Comparison of ENCODE assay signal across 24 cellular contexts in the genomic region with DNA sequence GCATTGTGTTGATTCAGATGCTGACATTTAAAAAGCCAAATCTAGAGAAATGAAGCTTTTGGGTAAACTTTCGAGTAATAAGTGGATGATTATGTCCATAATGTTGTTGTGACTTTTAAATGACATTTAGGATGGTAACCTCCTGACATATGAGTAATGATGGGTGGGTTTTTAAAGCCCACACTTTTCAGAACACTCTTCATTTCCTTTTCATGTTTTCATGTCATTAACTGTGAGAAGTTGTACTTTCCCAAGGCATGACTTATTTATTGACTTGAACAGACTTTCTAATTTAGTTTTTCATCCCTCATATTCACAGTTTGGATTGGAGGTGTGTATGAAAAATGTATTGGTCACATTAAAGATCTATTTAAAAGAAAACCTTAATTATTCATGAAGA. TPM values are rescaled to one million over a fixed set of nuclear protein-coding genes. Genes with fewer than 3 reads are reported as not detected.
DNase-seq lines count a peak whose midpoint lies in the region; ATAC-seq lines count a peak whose summit lies in the region.
"Had no signal": no experiment of that assay in that cellular context is flagged by ENCODE, and none has a peak within 500 bp of the region (broad histone marks: within the 10 kb centered on the region; RNA-seq: fewer than 3 reads in every experiment).

No MANE protein-coding gene starts in this region.

- DNase-seq in activated CD4-positive, alpha-beta T cell treated with anti-CD3 and anti-CD28 coated beads, Interleukin-2, amount 10 ng/mL, durations not matched to agents 24 days and 14 days = no peak
- DNase-seq in activated CD4-positive, alpha-beta T cell treated with anti-CD3 and anti-CD28 coated beads, Interleukin-2, amount 50 U/mL, for 1 hour = no peak
- DNase-seq in activated naive CD4-positive, alpha-beta T cell treated with anti-CD3 and anti-CD28 coated beads, Interleukin-2, amount 50 U/mL, for 72 hours (ENCODE audit: low spot score in 2 of 2) = no peak
- DNase-seq in activated naive CD4-positive, alpha-beta T cell treated with anti-CD3 and anti-CD28 coated beads for 36 hours = no peak
- DNase-seq in foreskin melanocyte (peak; percentile 3), HCEC 1CT (no peak), DMS53 (lab: John Stamatoyannopoulos, UW) (no peak)
- DNase-seq in effector memory CD8-positive, alpha-beta T cell = no peak
- DNase-seq: 8988T; Caco-2; CD4-positive, alpha-beta memory T cell; DMS 273 treated with DMSO at 0.1 percent for 48 hours; DND-41; GOT3; KG1; NCI-H1092; NCI-H1436; NCI-H1930; NCI-H510A; NCI-H748 treated with DMSO at 0.1 percent for 48 hours; NK-92 treated with Interleukin-12 subunit alpha and Interleukin-12 subunit beta, amount 100 ng/mL, for 24 hours; SIG-M5 had no signal

- intact Hi-C loops in activated CD4-positive, alpha-beta T cell treated with anti-CD3 and anti-CD28 coated beads, Interleukin-2, amount 10 ng/mL, durations not matched to agents 24 days and 14 days (cut with micrococcal nuclease) = loop anchor here (1.0 to 2.0 kb wide), 3 partner anchors 34 to 81 kb away; no protein-coding TSS in a partner anchor
- intact Hi-C loops in activated naive CD4-positive, alpha-beta T cell treated with anti-CD3 and anti-CD28 coated beads for 36 hours (cut with micrococcal nuclease) = loop anchor here (5.0 kb wide), 1 partner anchor 80 kb away; no protein-coding TSS in a partner anchor

- peak overlapping the region; percentile 90 for H3K27ac Mint-ChIP-seq in activated CD4-positive, alpha-beta T cell treated with anti-CD3 and anti-CD28 coated beads, Interleukin-2, amount 10 ng/mL, durations not matched to agents 24 days and 14 days
- H3K27ac Mint-ChIP-seq in activated naive CD4-positive, alpha-beta T cell treated with anti-CD3 and anti-CD28 coated beads, Interleukin-2, amount 50 U/mL, for 72 hours = peak overlapping the region in 1 of 2 donors; percentile 77
- H3K27ac Mint-ChIP-seq in activated naive CD4-positive, alpha-beta T cell treated with anti-CD3 and anti-CD28 coated beads for 36 hours = no peak overlapping the region
- no peak overlapping the region for H3K27ac Mint-ChIP-seq in effector memory CD8-positive, alpha-beta T cell
- H3K27ac Mint-ChIP-seq: CD4-positive, alpha-beta memory T cell had no signal

- peak overlapping the region; percentile 63 for H3K4me3 Mint-ChIP-seq in activated CD4-positive, alpha-beta T cell treated with anti-CD3 and anti-CD28 coated beads, Interleukin-2, amount 10 ng/mL, durations not matched to agents 24 days and 14 days
- no peak overlapping the region for H3K4me3 Mint-ChIP-seq in activated naive CD4-positive, alpha-beta T cell treated with anti-CD3 and anti-CD28 coated beads for 36 hours
- H3K4me3 Mint-ChIP-seq in effector memory CD8-positive, alpha-beta T cell = no peak overlapping the region
- H3K4me3 Mint-ChIP-seq: CD4-positive, alpha-beta memory T cell had no signal

- peaks cover 8% of the 10 kb centered on the region for H3K27me3 Mint-ChIP-seq in activated CD4-positive, alpha-beta T cell treated with anti-CD3 and anti-CD28 coated beads, Interleukin-2, amount 10 ng/mL, durations not matched to agents 24 days and 14 days
- H3K27me3 Mint-ChIP-seq in activated naive CD4-positive, alpha-beta T cell treated with anti-CD3 and anti-CD28 coated beads for 36 hours (ENCODE audit: low read depth) = peaks cover 9% of the 10 kb centered on the region
- peaks cover 16 to 22% of the 10 kb centered on the region in 2 donors for H3K27me3 Mint-ChIP-seq in effector memory CD8-positive, alpha-beta T cell

- CTCF ChIA-PET in activated naive CD4-positive, alpha-beta T cell treated with anti-CD3 and anti-CD28 coated beads for 36 hours (lab: Charles Lee) = no interaction called here

- ATAC-seq in activated naive CD4-positive, alpha-beta T cell treated with anti-CD3 and anti-CD28 coated beads, Interleukin-2, amount 50 U/mL, for 72 hours = peak; percentile 28 to 91
- ATAC-seq in effector memory CD8-positive, alpha-beta T cell (replicated peaks) = no peak
- ATAC-seq: HCT116, Panc1 had no signal

- H3K36me3 Mint-ChIP-seq in activated CD4-positive, alpha-beta T cell treated with anti-CD3 and anti-CD28 coated beads, Interleukin-2, amount 10 ng/mL, durations not matched to agents 24 days and 14 days (ENCODE audit: low read depth) = no peaks in the 10 kb centered on the region
- no peaks in the 10 kb centered on the region for H3K36me3 Mint-ChIP-seq in activated naive CD4-positive, alpha-beta T cell treated with anti-CD3 and anti-CD28 coated beads, Interleukin-2, amount 50 U/mL, for 72 hours
- H3K36me3 Mint-ChIP-seq in activated naive CD4-positive, alpha-beta T cell treated with anti-CD3 and anti-CD28 coated beads for 36 hours (ENCODE audit: low read depth) = no peaks in the 10 kb centered on the region
- no peaks in the 10 kb centered on the region for H3K36me3 Mint-ChIP-seq in effector memory CD8-positive, alpha-beta T cell (ENCODE audit: insufficient read depth)
- H3K36me3 Mint-ChIP-seq: CD4-positive, alpha-beta memory T cell had no signal

- peaks cover 18% of the 10 kb centered on the region for H3K9me3 Mint-ChIP-seq in activated CD4-positive, alpha-beta T cell treated with anti-CD3 and anti-CD28 coated beads, Interleukin-2, amount 10 ng/mL, durations not matched to agents 24 days and 14 days
- H3K9me3 Mint-ChIP-seq in activated naive CD4-positive, alpha-beta T cell treated with anti-CD3 and anti-CD28 coated beads, Interleukin-2, amount 50 U/mL, for 72 hours = peaks cover 9 to 15% of the 10 kb centered on the region in 2 donors
- no peaks in the 10 kb centered on the region for H3K9me3 Mint-ChIP-seq in activated naive CD4-positive, alpha-beta T cell treated with anti-CD3 and anti-CD28 coated beads for 36 hours
- peaks cover 0 to 7% of the 10 kb centered on the region in 2 donors for H3K9me3 Mint-ChIP-seq in effector memory CD8-positive, alpha-beta T cell

- peaks cover 11% of the 10 kb centered on the region for H3K4me1 Mint-ChIP-seq in activated CD4-positive, alpha-beta T cell treated with anti-CD3 and anti-CD28 coated beads, Interleukin-2, amount 10 ng/mL, durations not matched to agents 24 days and 14 days
- H3K4me1 Mint-ChIP-seq in activated naive CD4-positive, alpha-beta T cell treated with anti-CD3 and anti-CD28 coated beads for 36 hours (ENCODE audit: low read depth) = peaks cover 7% of the 10 kb centered on the region
- no peaks in the 10 kb centered on the region for H3K4me1 Mint-ChIP-seq in effector memory CD8-positive, alpha-beta T cell (ENCODE audit: low read depth in 2 of 2)
- H3K4me1 Mint-ChIP-seq: CD4-positive, alpha-beta memory T cell had no signal

RNA-seq across cellular contexts. Expression of gene RGS6, which starts 35.5 kb away (rescaled TPM):
- 2.5 TPM in 2 replicates for total RNA-seq in activated CD4-positive, alpha-beta T cell treated with anti-CD3 and anti-CD28 coated beads, Interleukin-2, amount 10 ng/mL, durations not matched to agents 24 days and 14 days
- total RNA-seq in activated naive CD4-positive, alpha-beta T cell treated with anti-CD3 and anti-CD28 coated beads, Interleukin-2, amount 50 U/mL, for 72 hours = under 1 TPM; 0.61 to 0.64 TPM
- not detected for total RNA-seq in activated naive CD4-positive, alpha-beta T cell treated with anti-CD3 and anti-CD28 coated beads for 36 hours
- total RNA-seq: Caco-2 had no signal
